ENCODE assay signal across 2 cellular contexts in genomic region chr1:156664046-156664948, GRCh38.
TF ChIP-seq lines count a peak whose summit lies in the region.

No MANE protein-coding gene starts in this region.

TF ChIP-seq in SK-N-SH, 30 proteins besides CTCF, POLR2A, EP300 and RAD21 (continued from another document):
- TF ChIP-seq, protein P1, sequence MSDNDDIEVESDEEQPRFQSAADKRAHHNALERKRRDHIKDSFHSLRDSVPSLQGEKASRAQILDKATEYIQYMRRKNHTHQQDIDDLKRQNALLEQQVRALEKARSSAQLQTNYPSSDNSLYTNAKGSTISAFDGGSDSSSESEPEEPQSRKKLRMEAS (IDR thresholded peaks at IDR 0.05; ENCODE audit: low read depth) = no peak
- TF ChIP-seq FOXM1 (IDR thresholded peaks at IDR 0.05; ENCODE audit: low read depth) = no peak

TF ChIP-seq in SK-N-SH treated with all-trans-retinoic acid at 6 μM for 48 hours, 23 proteins besides CTCF, POLR2A, EP300 and RAD21 (continued from another document):
- TF ChIP-seq, protein P2, sequence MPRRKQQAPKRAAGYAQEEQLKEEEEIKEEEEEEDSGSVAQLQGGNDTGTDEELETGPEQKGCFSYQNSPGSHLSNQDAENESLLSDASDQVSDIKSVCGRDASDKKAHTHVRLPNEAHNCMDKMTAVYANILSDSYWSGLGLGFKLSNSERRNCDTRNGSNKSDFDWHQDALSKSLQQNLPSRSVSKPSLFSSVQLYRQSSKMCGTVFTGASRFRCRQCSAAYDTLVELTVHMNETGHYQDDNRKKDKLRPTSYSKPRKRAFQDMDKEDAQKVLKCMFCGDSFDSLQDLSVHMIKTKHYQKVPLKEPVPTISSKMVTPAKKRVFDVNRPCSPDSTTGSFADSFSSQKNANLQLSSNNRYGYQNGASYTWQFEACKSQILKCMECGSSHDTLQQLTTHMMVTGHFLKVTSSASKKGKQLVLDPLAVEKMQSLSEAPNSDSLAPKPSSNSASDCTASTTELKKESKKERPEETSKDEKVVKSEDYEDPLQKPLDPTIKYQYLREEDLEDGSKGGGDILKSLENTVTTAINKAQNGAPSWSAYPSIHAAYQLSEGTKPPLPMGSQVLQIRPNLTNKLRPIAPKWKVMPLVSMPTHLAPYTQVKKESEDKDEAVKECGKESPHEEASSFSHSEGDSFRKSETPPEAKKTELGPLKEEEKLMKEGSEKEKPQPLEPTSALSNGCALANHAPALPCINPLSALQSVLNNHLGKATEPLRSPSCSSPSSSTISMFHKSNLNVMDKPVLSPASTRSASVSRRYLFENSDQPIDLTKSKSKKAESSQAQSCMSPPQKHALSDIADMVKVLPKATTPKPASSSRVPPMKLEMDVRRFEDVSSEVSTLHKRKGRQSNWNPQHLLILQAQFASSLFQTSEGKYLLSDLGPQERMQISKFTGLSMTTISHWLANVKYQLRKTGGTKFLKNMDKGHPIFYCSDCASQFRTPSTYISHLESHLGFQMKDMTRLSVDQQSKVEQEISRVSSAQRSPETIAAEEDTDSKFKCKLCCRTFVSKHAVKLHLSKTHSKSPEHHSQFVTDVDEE (CRISPR knock-in tag; IDR thresholded peaks at IDR 0.05) = no peak
- TF ChIP-seq, protein P3, sequence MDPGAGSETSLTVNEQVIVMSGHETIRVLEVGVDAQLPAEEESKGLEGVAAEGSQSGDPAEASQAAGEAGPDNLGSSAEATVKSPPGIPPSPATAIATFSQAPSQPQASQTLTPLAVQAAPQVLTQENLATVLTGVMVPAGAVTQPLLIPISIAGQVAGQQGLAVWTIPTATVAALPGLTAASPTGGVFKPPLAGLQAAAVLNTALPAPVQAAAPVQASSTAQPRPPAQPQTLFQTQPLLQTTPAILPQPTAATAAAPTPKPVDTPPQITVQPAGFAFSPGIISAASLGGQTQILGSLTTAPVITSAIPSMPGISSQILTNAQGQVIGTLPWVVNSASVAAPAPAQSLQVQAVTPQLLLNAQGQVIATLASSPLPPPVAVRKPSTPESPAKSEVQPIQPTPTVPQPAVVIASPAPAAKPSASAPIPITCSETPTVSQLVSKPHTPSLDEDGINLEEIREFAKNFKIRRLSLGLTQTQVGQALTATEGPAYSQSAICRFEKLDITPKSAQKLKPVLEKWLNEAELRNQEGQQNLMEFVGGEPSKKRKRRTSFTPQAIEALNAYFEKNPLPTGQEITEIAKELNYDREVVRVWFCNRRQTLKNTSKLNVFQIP (CRISPR knock-in tag; IDR thresholded peaks at IDR 0.05; ENCODE audit: borderline replicate concordance, low read depth) = no peak
- TF ChIP-seq RARB (CRISPR knock-in tag; IDR thresholded peaks at IDR 0.05) (no peak), ISL1 (CRISPR knock-in tag; IDR thresholded peaks at IDR 0.05) (no peak), ZC3H10 (CRISPR knock-in tag; IDR thresholded peaks at IDR 0.05) (no peak), BACH2 (CRISPR knock-in tag; IDR thresholded peaks at IDR 0.05; ENCODE audit: borderline replicate concordance) (no peak), TOX (CRISPR knock-in tag; IDR thresholded peaks at IDR 0.05; ENCODE audit: borderline replicate concordance) (no peak), ZNF70 (CRISPR knock-in tag; IDR thresholded peaks at IDR 0.05) (no peak)
- TF ChIP-seq, protein P4, sequence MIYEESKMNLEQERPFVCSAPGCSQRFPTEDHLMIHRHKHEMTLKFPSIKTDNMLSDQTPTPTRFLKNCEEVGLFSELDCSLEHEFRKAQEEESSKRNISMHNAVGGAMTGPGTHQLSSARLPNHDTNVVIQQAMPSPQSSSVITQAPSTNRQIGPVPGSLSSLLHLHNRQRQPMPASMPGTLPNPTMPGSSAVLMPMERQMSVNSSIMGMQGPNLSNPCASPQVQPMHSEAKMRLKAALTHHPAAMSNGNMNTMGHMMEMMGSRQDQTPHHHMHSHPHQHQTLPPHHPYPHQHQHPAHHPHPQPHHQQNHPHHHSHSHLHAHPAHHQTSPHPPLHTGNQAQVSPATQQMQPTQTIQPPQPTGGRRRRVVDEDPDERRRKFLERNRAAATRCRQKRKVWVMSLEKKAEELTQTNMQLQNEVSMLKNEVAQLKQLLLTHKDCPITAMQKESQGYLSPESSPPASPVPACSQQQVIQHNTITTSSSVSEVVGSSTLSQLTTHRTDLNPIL (CRISPR knock-in tag; IDR thresholded peaks at IDR 0.05; ENCODE audit: low read depth) = no peak
